Comparison of ENCODE assay signal across 21 cellular contexts in genomic region chr5:140328036-140328764, GRCh38. TPM values are rescaled to one million over a fixed set of nuclear protein-coding genes. Genes with fewer than 3 reads are reported as not detected.
DNase-seq lines count a peak whose midpoint lies in the region; ATAC-seq, FAIRE-seq and TF ChIP-seq lines count a peak whose summit lies in the region.
"Had no signal": no experiment of that assay in that cellular context is flagged by ENCODE, and none has a peak within 500 bp of the region (broad histone marks: within the 10 kb centered on the region; RNA-seq: fewer than 3 reads in every experiment).

No MANE protein-coding gene starts in this region.

- H3K27me3 Mint-ChIP-seq in naive thymus-derived CD4-positive, alpha-beta T cell = no peaks in the 10 kb centered on the region
- H3K27me3 Mint-ChIP-seq: B cell had no signal

- H3K4ac ChIP-seq in IMR-90 (ENCODE audit: low read depth, low read length) (no peak overlapping the region), H1 (replicated peaks; ENCODE audit: insufficient read length, low read depth, low read length) (no peak overlapping the region), neuronal stem cell (ENCODE audit: low read length) (peak overlapping the region; percentile 71)

- H3K27me3 ChIP-seq in IMR-90 (ENCODE audit: control insufficient read depth, insufficient read depth, low read length) (no peaks in the 10 kb centered on the region), H1 (replicated peaks in 1 of 4; ENCODE audit: control insufficient read depth in 3 of 4, extremely low read depth in 1 of 4, insufficient read depth in 3 of 4, low read length in 3 of 4) (no peaks in the 10 kb centered on the region), neuronal stem cell (ENCODE audit: control insufficient read depth in 3 of 3, insufficient read depth in 3 of 3, low read depth in 1 of 3, low read length in 3 of 3) (no peaks in the 10 kb centered on the region), lower lobe of right lung (ENCODE audit: low read depth) (no peaks in the 10 kb centered on the region)
- H3K27me3 ChIP-seq in naive thymus-derived CD4-positive, alpha-beta T cell (ENCODE audit: control insufficient read depth in 2 of 2, insufficient read depth in 2 of 2, low read length in 2 of 2) = no peaks in the 10 kb centered on the region
- H3K27me3 ChIP-seq: brain microvascular endothelial cell, left lung, right atrium auricular region had no signal

- no peak overlapping the region for H3K4me3 ChIP-seq in IMR-90 (ENCODE audit: insufficient read depth, low read depth, low read length)
- no peak overlapping the region for H3K4me3 ChIP-seq in H1 (ENCODE audit: extremely low read depth in 1 of 4, insufficient read depth in 2 of 4, low read depth in 3 of 4, low read length in 4 of 4)
- H3K4me3 ChIP-seq in neuronal stem cell (ENCODE audit: low read length in 2 of 2) = no peak overlapping the region
- H3K4me3 ChIP-seq in naive thymus-derived CD4-positive, alpha-beta T cell (ENCODE audit: low read length) = no peak overlapping the region
- H3K4me3 ChIP-seq in lower lobe of right lung = no peak overlapping the region
- H3K4me3 ChIP-seq: left lung, right atrium auricular region had no signal

- H3K79me1 ChIP-seq in IMR-90 (ENCODE audit: low read depth in 1 of 2, low read length in 2 of 2) = 0 out of 4 replicates have a peak, but pooled peaks cover 0 to 5% of the 10 kb centered on the region in 2 experiments
- H3K79me1 ChIP-seq in H1 (ENCODE audit: low read depth, low read length) = no peaks in the 10 kb centered on the region
- H3K79me1 ChIP-seq in neuronal stem cell (ENCODE audit: low read depth, low read length) = no peaks in the 10 kb centered on the region

- H2BK20ac ChIP-seq in IMR-90 (ENCODE audit: low read depth, low read length) = no peak overlapping the region
- H2BK20ac ChIP-seq in H1 (ENCODE audit: low read length) = no peak overlapping the region

- no peak for DNase-seq in IMR-90
- DNase-seq in H1 (ENCODE audit: low read depth in 1 of 2, low spot score in 2 of 2) = no peak
- DNase-seq in neuronal stem cell (ENCODE audit: low spot score) = no peak
- DNase-seq in naive thymus-derived CD4-positive, alpha-beta T cell = no peak
- no peak for DNase-seq in lower lobe of right lung
- DNase-seq: activated CD4-positive, alpha-beta T cell treated with anti-CD3 and anti-CD28 coated beads for 48 hours; brain microvascular endothelial cell; Calu3; glutamatergic neuron; left lung; stimulated activated CD8-positive, alpha-beta memory T cell treated with anti-CD3 and anti-CD28 coated beads, Interleukin-4, amount 100 ng/mL, for 48 hours had no signal

- H3K23me2 ChIP-seq in H1 (ENCODE audit: low read depth, low read length) = no peaks in the 10 kb centered on the region

- H3K27ac ChIP-seq in IMR-90 (ENCODE audit: insufficient read depth, low read length) (no peak overlapping the region), H1 (ENCODE audit: low read depth, low read length) (no peak overlapping the region), neuronal stem cell (replicated peaks; ENCODE audit: low read length) (peak overlapping the region; percentile 50), lower lobe of right lung (no peak overlapping the region)
- no peak overlapping the region for H3K27ac ChIP-seq in naive thymus-derived CD4-positive, alpha-beta T cell (ENCODE audit: low read depth, low read length)
- H3K27ac ChIP-seq: brain microvascular endothelial cell, right atrium auricular region had no signal

- peaks cover 0 to 2% (median 0%) of the 10 kb centered on the region in 11 donors for H3K9me3 Mint-ChIP-seq in naive thymus-derived CD4-positive, alpha-beta T cell
- H3K9me3 Mint-ChIP-seq: activated T-helper 2 cell treated with anti-CD3 and anti-CD28 coated beads, Interferon-gamma antibody, Interleukin-2, Interleukin-4, amounts not matched to agents 10 μg/mL and 5 μg/mL and 100 μg/mL, durations not matched to agents 14 hours and 24 hours and 36 hours had no signal

- ATAC-seq in GM18868 (IDR thresholded peaks at IDR 0.05; ENCODE audit: unreplicated experiment) (peak; percentile 70), IMR-90 (ENCODE audit: low read depth) (no peak), GM19035 (IDR thresholded peaks at IDR 0.05; ENCODE audit: unreplicated experiment) (no peak), lower lobe of right lung (no peak), GM18867 (IDR thresholded peaks at IDR 0.05; ENCODE audit: unreplicated experiment) (no peak)
- no peak for ATAC-seq in naive thymus-derived CD4-positive, alpha-beta T cell
- ATAC-seq: left lung had no signal

- H2AK5ac ChIP-seq in IMR-90 (ENCODE audit: low read depth, low read length) (no peak overlapping the region), H1 (ENCODE audit: low read depth, low read length) (no peak overlapping the region), neuronal stem cell (ENCODE audit: low read depth, low read length) (no peak overlapping the region)

- TF ChIP-seq POLR2A in IMR-90 (IDR thresholded peaks at IDR 0.05; ENCODE audit: low read depth, low read length) = no peak
- TF ChIP-seq POLR2A in H1 (IDR thresholded peaks at IDR 0.05; ENCODE audit: control extremely low read depth in 1 of 2, low read depth in 2 of 2, low read length in 2 of 2) = no peak

- peaks cover 0 to 4% (median 0%) of the 10 kb centered on the region in 7 donors for H3K4me1 Mint-ChIP-seq in naive thymus-derived CD4-positive, alpha-beta T cell
- H3K4me1 Mint-ChIP-seq: B cell had no signal

- intact Hi-C loops in IMR-90 (cut with micrococcal nuclease) = no loop called here
- intact Hi-C loops in naive thymus-derived CD4-positive, alpha-beta T cell (cut with micrococcal nuclease) = no loop called here
- intact Hi-C loops in lower lobe of right lung (cut with DNase I) = no loop called here

- no peak for FAIRE-seq in H1 (lab: Jason Lieb, UNC)
- FAIRE-seq: colon, H54, urothelium cell line had no signal

- POLR2A ChIA-PET in IMR-90 (lab: Charles Lee; ENCODE audit: unreplicated experiment) (interaction anchor here (0.9 kb wide), 1 partner anchor 19 kb away, joined by 3 read pairs; the partner anchor contains the start of gene HBEGF), H1 (lab: Charles Lee; ENCODE audit: partially characterized antibody) (interaction anchor here (0.6 to 3.2 kb wide), 3 partner anchors 8 to 25 kb away, joined by 3 to 13 read pairs (median 11); partner anchors contain the start of genes HBEGF and PFDN1)
- POLR2A ChIA-PET in naive thymus-derived CD4-positive, alpha-beta T cell (lab: Charles Lee) = interaction anchor here (0.6 to 0.8 kb wide), 2 partner anchors 56 to 226 kb away, joined by 4 read pairs; no protein-coding TSS in a partner anchor

- no peak overlapping the region; the same call in 1 of the 2 replicates for H3K14ac ChIP-seq in IMR-90 (replicated peaks; ENCODE audit: low read depth, low read length)
- H3K14ac ChIP-seq in H1 (ENCODE audit: insufficient read length) = no peak overlapping the region
- no peak overlapping the region for H3K14ac ChIP-seq in neuronal stem cell (ENCODE audit: low read length)

- peaks cover 17% of the 10 kb centered on the region for H3K9me1 ChIP-seq in IMR-90 (ENCODE audit: insufficient read depth, low read length)

- no TSS peak for BruUV-seq in IMR-90 (replicated peaks; lab: Mats Ljungman, UMichigan)

- CTCF ChIA-PET in IMR-90 (lab: Yijun Ruan, JAX) (interaction anchor here (2.6 to 2.8 kb wide), 2 partner anchors 18 to 83 kb away, joined by 7 to 10 read pairs; partner anchors contain the start of gene HBEGF), H1 (lab: Charles Lee; ENCODE audit: partially characterized antibody) (interaction anchor here (0.8 to 14.2 kb wide), 7 partner anchors 10 to 86 kb away, joined by 3 to 102 read pairs (median 4); partner anchors contain the start of gene HBEGF)
- CTCF ChIA-PET in naive thymus-derived CD4-positive, alpha-beta T cell (lab: Charles Lee) = interaction anchor here (0.7 to 1.0 kb wide), 2 partner anchors 23 to 390 kb away, joined by 3 to 5 read pairs; no protein-coding TSS in a partner anchor

- H4K91ac ChIP-seq in IMR-90 (ENCODE audit: insufficient read depth, low read depth, low read length) (no peak overlapping the region), H1 (replicated peaks; ENCODE audit: insufficient read length, low read length) (no peak overlapping the region), neuronal stem cell (ENCODE audit: low read depth, low read length, poor library complexity) (no peak overlapping the region)

- H2BK5ac ChIP-seq in IMR-90 (ENCODE audit: low read depth, low read length, poor library complexity, severe bottlenecking) = no peak overlapping the region
- no peak overlapping the region for H2BK5ac ChIP-seq in H1 (ENCODE audit: low read depth, low read length)
- no peak overlapping the region for H2BK5ac ChIP-seq in neuronal stem cell (ENCODE audit: low read length)

- H2AK9ac ChIP-seq in IMR-90 (replicated peaks; ENCODE audit: low read depth, low read length, poor library complexity) = no peak overlapping the region

- dilution Hi-C loops in IMR-90 (cut with HindIII; ENCODE audit: low sequenced_read_pairs, unreplicated experiment) = no loop called here

- no CpG with 5 or more reads among the region's 8 CpGs for WGBS in IMR-90 (ENCODE audit: extremely low coverage in 2 of 2, insufficient read length in 1 of 2), 2 experiments
- 84% methylated on average over 8 of the region's 8 CpGs; no CpG with 5 or more reads in 1 of the 2 experiments for WGBS in H1 (ENCODE audit: extremely low coverage in 1 of 2, insufficient coverage in 1 of 2, insufficient read length in 1 of 2, insufficient replicate concordance in 2 of 2, low coverage in 1 of 2, low lambda C conversion rate in 2 of 2, missing lambda C conversion rate in 1 of 2), 2 experiments
- WGBS in neuronal stem cell (ENCODE audit: extremely low coverage in 2 of 2, insufficient read length in 2 of 2, insufficient replicate concordance in 1 of 2), 2 donors = no CpG with 5 or more reads among the region's 8 CpGs

- H2BK15ac ChIP-seq in IMR-90 (ENCODE audit: low read depth, low read length) = no peak overlapping the region
- H2BK15ac ChIP-seq in H1 (ENCODE audit: low read length) = no peak overlapping the region
- no peak overlapping the region for H2BK15ac ChIP-seq in neuronal stem cell (ENCODE audit: low read length)

- H3K9ac ChIP-seq in IMR-90 (ENCODE audit: low read depth, low read length) = no peak overlapping the region
- no peak overlapping the region for H3K9ac ChIP-seq in H1 (replicated peaks in 1 of 4; ENCODE audit: extremely low read depth in 1 of 4, low read depth in 3 of 4, low read length in 3 of 4)
- no peak overlapping the region for H3K9ac ChIP-seq in neuronal stem cell (ENCODE audit: low read depth, low read length, poor library complexity)

- TF ChIP-seq RAD21 in IMR-90 (IDR thresholded peaks at IDR 0.05; ENCODE audit: low read length) = no peak
- no peak for TF ChIP-seq RAD21 in H1 (IDR thresholded peaks at IDR 0.05 in 1 of 2, conservative IDR thresholded peaks at IDR 0.05 in 1 of 2; ENCODE audit: low read depth in 2 of 2, low read length in 2 of 2)

- no peak overlapping the region for H3K27ac Mint-ChIP-seq in naive thymus-derived CD4-positive, alpha-beta T cell
- H3K27ac Mint-ChIP-seq: activated T-helper 2 cell treated with anti-CD3 and anti-CD28 coated beads, Interferon-gamma antibody, Interleukin-2, Interleukin-4, amounts not matched to agents 10 μg/mL and 5 μg/mL and 100 μg/mL, durations not matched to agents 14 hours and 24 hours and 36 hours; B cell had no signal

- H3K23ac ChIP-seq in IMR-90 (ENCODE audit: low read depth, low read length) = no peak overlapping the region
- H3K23ac ChIP-seq in H1 (ENCODE audit: insufficient read length) = no peak overlapping the region
- no peak overlapping the region for H3K23ac ChIP-seq in neuronal stem cell (ENCODE audit: low read depth, low read length, poor library complexity)

- H2BK12ac ChIP-seq in H1 (ENCODE audit: low read depth, low read length) (no peak overlapping the region), neuronal stem cell (ENCODE audit: low read length) (no peak overlapping the region)

- no peak overlapping the region for H4K5ac ChIP-seq in IMR-90 (ENCODE audit: low read depth, low read length)
- no peak overlapping the region for H4K5ac ChIP-seq in H1 (ENCODE audit: insufficient read length, low read depth, low read length)

- TF ChIP-seq CTCF in IMR-90 (conservative IDR thresholded peaks at IDR 0.05; ENCODE audit: low read depth, low read length) (no peak), H1 (IDR thresholded peaks at IDR 0.05; ENCODE audit: control extremely low read depth in 1 of 3, insufficient read depth in 1 of 3, low read depth in 1 of 3, low read length in 3 of 3) (no peak), lower lobe of right lung (IDR thresholded peaks at IDR 0.05) (no peak)

- H3K36me3 ChIP-seq in IMR-90 (ENCODE audit: control insufficient read depth, insufficient read depth, low read length) (peaks cover 4% of the 10 kb centered on the region), H1 (ENCODE audit: control insufficient read depth in 2 of 4, insufficient read depth in 4 of 4, low read length in 3 of 4) (0 out of 8 replicates have a peak, but pooled peaks cover 0 to 2% (median 0%) of the 10 kb centered on the region in 4 experiments), neuronal stem cell (replicated peaks in 1 of 2; ENCODE audit: control insufficient read depth in 2 of 2, insufficient read depth in 2 of 2, low read length in 2 of 2) (peaks cover 4% of the 10 kb centered on the region in 2 donors), lower lobe of right lung (peaks cover 10% of the 10 kb centered on the region)
- no peaks in the 10 kb centered on the region for H3K36me3 ChIP-seq in naive thymus-derived CD4-positive, alpha-beta T cell (ENCODE audit: control insufficient read depth in 2 of 3, insufficient read depth in 3 of 3, low read length in 3 of 3)

- H3K56ac ChIP-seq in IMR-90 (ENCODE audit: extremely low read depth, insufficient read depth, low read length) (no peak overlapping the region), H1 (replicated peaks; ENCODE audit: insufficient read length, low read depth, low read length) (no peak overlapping the region)

- H3K9me3 ChIP-seq in IMR-90 (ENCODE audit: control insufficient read depth, insufficient read depth, low read length) = no peaks in the 10 kb centered on the region
- no peaks in the 10 kb centered on the region for H3K9me3 ChIP-seq in H1 (ENCODE audit: insufficient read depth in 2 of 2, low read depth in 1 of 2, low read length in 1 of 2)
- no peaks in the 10 kb centered on the region for H3K9me3 ChIP-seq in neuronal stem cell (replicated peaks in 1 of 2; ENCODE audit: control insufficient read depth in 2 of 2, insufficient read depth in 1 of 2, low read depth in 1 of 2, low read length in 2 of 2)
- no peaks in the 10 kb centered on the region for H3K9me3 ChIP-seq in naive thymus-derived CD4-positive, alpha-beta T cell (ENCODE audit: control insufficient read depth in 2 of 3, low read length in 3 of 3)
- no peaks in the 10 kb centered on the region for H3K9me3 ChIP-seq in lower lobe of right lung
- H3K9me3 ChIP-seq: left lung, right atrium auricular region had no signal

- H4K8ac ChIP-seq in IMR-90 (ENCODE audit: low read depth in 2 of 2, low read length in 2 of 2) = no peak overlapping the region
- H4K8ac ChIP-seq in H1 (ENCODE audit: extremely low read depth, insufficient read depth, low read length) = no peak overlapping the region
- no peak overlapping the region for H4K8ac ChIP-seq in neuronal stem cell (ENCODE audit: low read depth, low read length)

- peaks cover 0 to 10% (median 0%) of the 10 kb centered on the region in 5 donors for H3K36me3 Mint-ChIP-seq in naive thymus-derived CD4-positive, alpha-beta T cell

- H2BK120ac ChIP-seq in IMR-90 (ENCODE audit: low read depth, low read length) (no peak overlapping the region), H1 (replicated peaks; ENCODE audit: low read depth, low read length) (no peak overlapping the region), neuronal stem cell (ENCODE audit: low read depth, low read length) (no peak overlapping the region)

- no peak for TF ChIP-seq EP300 in H1 (IDR thresholded peaks at IDR 0.05; ENCODE audit: borderline replicate concordance in 1 of 2, low read depth in 2 of 2, low read length in 2 of 2)

- H4K20me1 ChIP-seq in IMR-90 (ENCODE audit: insufficient read depth, low read length) (no peaks in the 10 kb centered on the region), H1 (replicated peaks in 1 of 2; ENCODE audit: control insufficient read depth in 1 of 2, insufficient read depth in 2 of 2, low read length in 2 of 2) (no peaks in the 10 kb centered on the region)

- in situ Hi-C loops in IMR-90 (cut with MboI; ENCODE audit: low sequenced_read_pairs) = no loop called here

- peaks cover 18% of the 10 kb centered on the region for H3K4me1 ChIP-seq in IMR-90 (ENCODE audit: control insufficient read depth, insufficient read depth, low read length)
- H3K4me1 ChIP-seq in H1 (replicated peaks in 1 of 4; ENCODE audit: control insufficient read depth in 3 of 4, insufficient read depth in 4 of 4, low read length in 3 of 4) = peaks cover 0 to 5% (median 0%) of the 10 kb centered on the region in 4 experiments; a peak in 3 of 7 replicates
- H3K4me1 ChIP-seq in neuronal stem cell (ENCODE audit: control insufficient read depth in 2 of 2, insufficient read depth in 1 of 2, low read depth in 1 of 2, low read length in 2 of 2) = peaks cover 19 to 31% of the 10 kb centered on the region in 2 donors
- no peaks in the 10 kb centered on the region for H3K4me1 ChIP-seq in naive thymus-derived CD4-positive, alpha-beta T cell (ENCODE audit: control insufficient read depth in 2 of 2, insufficient read depth in 2 of 2, low read length in 2 of 2)
- peaks cover 51% of the 10 kb centered on the region for H3K4me1 ChIP-seq in lower lobe of right lung

- H3K4me3 Mint-ChIP-seq in naive thymus-derived CD4-positive, alpha-beta T cell = no peak overlapping the region
- H3K4me3 Mint-ChIP-seq: B cell had no signal

- H3K18ac ChIP-seq in IMR-90 (ENCODE audit: low read depth, low read length) = no peak overlapping the region
- H3K18ac ChIP-seq in H1 (ENCODE audit: extremely low read depth, low read length) = no peak overlapping the region; the same call in 1 of the 2 replicates
- H3K18ac ChIP-seq in neuronal stem cell (ENCODE audit: low read length) = no peak overlapping the region

- peak overlapping the region; percentile 34; the same call in 1 of the 2 replicates for H3K4me2 ChIP-seq in IMR-90 (ENCODE audit: low read depth, low read length)
- no peak overlapping the region for H3K4me2 ChIP-seq in H1 (ENCODE audit: insufficient read depth in 1 of 2, low read depth in 2 of 2, low read length in 2 of 2)
- no peak overlapping the region for H3K4me2 ChIP-seq in neuronal stem cell (ENCODE audit: insufficient read depth, low read length, poor library complexity, severe bottlenecking)

- H3K79me2 ChIP-seq in H1 (ENCODE audit: control insufficient read depth in 1 of 2, insufficient read depth in 2 of 2, low read length in 2 of 2) = no peaks in the 10 kb centered on the region

- H2AFZ ChIP-seq in IMR-90 (replicated peaks; ENCODE audit: low read length, poor library complexity) (no peak overlapping the region), H1 (ENCODE audit: low read length) (peak overlapping the region; percentile 89; the same call in 1 of the 2 replicates), neuronal stem cell (ENCODE audit: low read length) (peak overlapping the region; percentile 71)

RNA-seq across cellular contexts. Expression of gene HBEGF, which starts 18.2 kb away (rescaled TPM):
- 18.8 and 26.9 TPM in 2 replicates for total RNA-seq in IMR-90 (2012; rRNA removed)
- polyA plus RNA-seq in IMR-90 (2012; rRNA removed) = 36.1 and 48.7 TPM in 2 replicates
- polyA plus RNA-seq in IMR-90 (2012; cell fraction: cytosol; rRNA removed) = 31.0 and 54.1 TPM in 2 replicates
- 41.9 and 95.5 TPM in 2 replicates for polyA plus RNA-seq in IMR-90 (2012; cell fraction: nucleus; rRNA removed; ENCODE audit: low replicate concordance)
- total RNA-seq in H1 (2021; fragmentation: NEBNext Ultra II Directional; extraction: Animal tissue kit (Norgen Biotek cat#: 25700)) = 2.5 and 2.8 TPM in 2 replicates
- polyA plus RNA-seq in H1 (2011; rRNA removed) = 2.1 and 2.4 TPM in 2 replicates
- 1.9 TPM for polyA plus RNA-seq in H1 (2011; cell fraction: cytosol; rRNA removed)
- 1.9 TPM for polyA plus RNA-seq in H1 (2011; cell fraction: nucleus; rRNA removed)
- polyA plus RNA-seq in H1 (2012, experiment 1 of 2) = 1.9 to 2.8 TPM (median 2.4 TPM) in 4 replicates
- 1.8 TPM for polyA plus RNA-seq in H1 (2012, experiment 2 of 2)
- 4.1 TPM for polyA plus RNA-seq in H1 (2013, experiment 1 of 2)
- 4.8 TPM for polyA plus RNA-seq in H1 (2013, experiment 2 of 2)
- polyA minus RNA-seq in H1 (2011; rRNA and poly(A)+ RNA removed) = 1.2 and 2.7 TPM in 2 replicates
- 0.73 TPM for polyA minus RNA-seq in H1 (2011; cell fraction: cytosol; rRNA and poly(A)+ RNA removed)
- 3.3 TPM for polyA minus RNA-seq in H1 (2011; cell fraction: nucleus; rRNA and poly(A)+ RNA removed)
- 6.6 TPM for polyA plus RNA-seq in neuronal stem cell (2013, experiment 1 of 2)
- polyA plus RNA-seq in neuronal stem cell (2013, experiment 2 of 2) = 6.7 TPM
- total RNA-seq in naive thymus-derived CD4-positive, alpha-beta T cell = 10 to 100 TPM in 3 of 5 experiments, under 1 TPM in 2; 0.35 to 95.5 (median 11.6) TPM
- polyA plus RNA-seq in naive thymus-derived CD4-positive, alpha-beta T cell = not detected
- total RNA-seq in lower lobe of right lung = 43.2 TPM

RNA-seq across cellular contexts. Expression of gene PFDN1, which starts 25.3 kb away (rescaled TPM):
- total RNA-seq in IMR-90 (2012; rRNA removed) = 92.8 and 98.8 TPM in 2 replicates
- 134 and 140 TPM in 2 replicates for polyA plus RNA-seq in IMR-90 (2012; rRNA removed)
- polyA plus RNA-seq in IMR-90 (2012; cell fraction: cytosol; rRNA removed) = 85.4 and 108 TPM in 2 replicates
- polyA plus RNA-seq in IMR-90 (2012; cell fraction: nucleus; rRNA removed; ENCODE audit: low replicate concordance) = 39.7 and 45.7 TPM in 2 replicates
- total RNA-seq in H1 (2021; fragmentation: NEBNext Ultra II Directional; extraction: Animal tissue kit (Norgen Biotek cat#: 25700)) = 52.6 and 53.0 TPM in 2 replicates
- 71.7 and 89.6 TPM in 2 replicates for polyA plus RNA-seq in H1 (2011; rRNA removed)
- polyA plus RNA-seq in H1 (2011; cell fraction: cytosol; rRNA removed) = 65.7 TPM
- polyA plus RNA-seq in H1 (2011; cell fraction: nucleus; rRNA removed) = 60.6 TPM
- 56.5 to 141 TPM (median 82.0 TPM) in 4 replicates for polyA plus RNA-seq in H1 (2012, experiment 1 of 2)
- polyA plus RNA-seq in H1 (2012, experiment 2 of 2) = 44.7 TPM
- 236 TPM for polyA plus RNA-seq in H1 (2013, experiment 1 of 2)
- polyA plus RNA-seq in H1 (2013, experiment 2 of 2) = 247 TPM
- polyA minus RNA-seq in H1 (2011; rRNA and poly(A)+ RNA removed) = 47.0 and 48.0 TPM in 2 replicates
- 21.7 TPM for polyA minus RNA-seq in H1 (2011; cell fraction: cytosol; rRNA and poly(A)+ RNA removed)
- polyA minus RNA-seq in H1 (2011; cell fraction: nucleus; rRNA and poly(A)+ RNA removed) = 24.1 TPM
- polyA plus RNA-seq in neuronal stem cell (2013, experiment 1 of 2) = 315 TPM
- 299 TPM for polyA plus RNA-seq in neuronal stem cell (2013, experiment 2 of 2)
- total RNA-seq in naive thymus-derived CD4-positive, alpha-beta T cell = 10 to 100 TPM; 24.8 to 52.7 (median 28.2) TPM
- polyA plus RNA-seq in naive thymus-derived CD4-positive, alpha-beta T cell = 100 to 1,000 TPM; 126 to 139 TPM
- 47.1 TPM for total RNA-seq in lower lobe of right lung

RNA-seq across cellular contexts. Expression of gene SLC4A9, which starts 31.8 kb away (rescaled TPM):
- total RNA-seq in IMR-90 (2012; rRNA removed) (not detected in 2 replicates), lower lobe of right lung (0.32 TPM)
- polyA plus RNA-seq in IMR-90 (2012; rRNA removed) (not detected in 2 replicates), H1 (2011; rRNA removed) (0.15 and 0.24 TPM in 2 replicates)
- polyA plus RNA-seq in IMR-90 (2012; cell fraction: cytosol; rRNA removed) = not detected in 2 replicates
- 0.05 and 0.19 TPM in 2 replicates for polyA plus RNA-seq in IMR-90 (2012; cell fraction: nucleus; rRNA removed; ENCODE audit: low replicate concordance)
- total RNA-seq in H1 (2021; fragmentation: NEBNext Ultra II Directional; extraction: Animal tissue kit (Norgen Biotek cat#: 25700)) = 0.15 and 0.28 TPM in 2 replicates
- polyA plus RNA-seq in H1 (2011; cell fraction: cytosol; rRNA removed) = 0.13 TPM
- polyA plus RNA-seq in H1 (2011; cell fraction: nucleus; rRNA removed) = 0.91 TPM
- polyA plus RNA-seq in H1 (2012, experiment 1 of 2) = 0.17 to 0.76 TPM (median 0.37 TPM) in 3 of 4 replicates, not detected in the other
- polyA plus RNA-seq in H1 (2012, experiment 2 of 2) = not detected
- 0.12 TPM for polyA plus RNA-seq in H1 (2013, experiment 1 of 2)
- 0.15 TPM for polyA plus RNA-seq in H1 (2013, experiment 2 of 2)
- polyA minus RNA-seq in H1 (2011; rRNA and poly(A)+ RNA removed) = 0.69 and 1.6 TPM in 2 replicates
- polyA minus RNA-seq in H1 (2011; cell fraction: cytosol; rRNA and poly(A)+ RNA removed) = not detected
- 1.9 TPM for polyA minus RNA-seq in H1 (2011; cell fraction: nucleus; rRNA and poly(A)+ RNA removed)
- polyA plus RNA-seq in neuronal stem cell (2013, experiment 1 of 2) = 0.04 TPM
- 0.01 TPM for polyA plus RNA-seq in neuronal stem cell (2013, experiment 2 of 2)
- under 1 TPM in 3 of 5 experiments, not detected in 2; 0.13 to 0.96 (median 0.34) TPM for total RNA-seq in naive thymus-derived CD4-positive, alpha-beta T cell
- polyA plus RNA-seq in naive thymus-derived CD4-positive, alpha-beta T cell = not detected
- total RNA-seq: B cell, Calu3, left lung, osteocyte, right atrium auricular region had no signal
